20 cellular contexts compared by ENCODE assay signal in the genomic region with DNA sequence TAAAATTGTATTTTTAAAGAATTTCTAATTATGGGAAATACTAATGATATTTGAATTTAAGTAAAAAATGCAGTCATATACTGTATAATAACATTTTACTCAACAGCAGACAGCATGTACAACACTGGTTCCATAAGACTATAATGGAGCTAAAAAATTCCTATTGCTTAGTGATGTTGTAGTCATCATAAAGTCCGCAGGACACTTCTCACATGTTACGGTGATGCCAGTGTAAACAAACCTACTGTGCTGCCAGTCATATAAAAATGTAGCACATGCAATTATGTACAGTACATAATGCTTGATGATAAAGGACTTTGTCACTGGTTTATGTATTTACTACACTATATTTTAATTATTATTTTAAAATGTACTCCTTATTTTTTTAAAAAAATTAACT.
"Had no signal": no experiment of that assay in that cellular context is flagged by ENCODE, and none has a peak within 500 bp of the region (broad histone marks: within the 10 kb centered on the region; RNA-seq: fewer than 3 reads in every experiment).

No MANE protein-coding gene starts in this region.

- H3K27me3 ChIP-seq: ovary, right lobe of liver, vagina had no signal

- H3K36me3 ChIP-seq: ovary, right lobe of liver, vagina had no signal

- H3K4me1 ChIP-seq: right lobe of liver, vagina had no signal

- DNase-seq: activated CD4-positive, alpha-beta T cell treated with anti-CD3 and anti-CD28 coated beads for 4 hours; activated CD4-positive, alpha-beta T cell treated with anti-CD3 and anti-CD28 coated beads, Interleukin-2, amount 50 U/mL, for 4 hours; activated effector memory CD4-positive, alpha-beta T cell treated with Interleukin-2 at 50 U/mL for 16 hours; activated naive CD4-positive, alpha-beta T cell treated with Interleukin-2 at 50 U/mL for 16 hours; anterior cingulate cortex; dermis blood vessel endothelial cell; effector CD8-positive, alpha-beta T cell; islet precursor cell; left cardiac atrium; midbrain; naive thymus-derived CD4-positive, alpha-beta T cell; ovary; right lobe of liver; stimulated activated CD4-positive, alpha-beta T cell treated with anti-CD3 and anti-CD28 coated beads, Interleukin-4, amount 100 ng/mL, for 4 hours; stimulated activated CD8-positive, alpha-beta memory T cell treated with anti-CD3 and anti-CD28 coated beads, Interleukin-4, amount 100 ng/mL, for 48 hours; stimulated activated naive CD8-positive, alpha-beta T cell treated with anti-CD3 and anti-CD28 coated beads, Interleukin-15, amount 100 ng/mL, for 72 hours; substantia nigra had no signal

- H3K9me3 ChIP-seq: ovary, right lobe of liver, vagina had no signal

- FAIRE-seq: colon had no signal

- H3K27ac ChIP-seq: ovary, right lobe of liver, vagina, VCaP had no signal

- H3K4me3 ChIP-seq: ovary, right lobe of liver, vagina had no signal
